Comparison of ENCODE assay signal across 17 cellular contexts in the genomic region with DNA sequence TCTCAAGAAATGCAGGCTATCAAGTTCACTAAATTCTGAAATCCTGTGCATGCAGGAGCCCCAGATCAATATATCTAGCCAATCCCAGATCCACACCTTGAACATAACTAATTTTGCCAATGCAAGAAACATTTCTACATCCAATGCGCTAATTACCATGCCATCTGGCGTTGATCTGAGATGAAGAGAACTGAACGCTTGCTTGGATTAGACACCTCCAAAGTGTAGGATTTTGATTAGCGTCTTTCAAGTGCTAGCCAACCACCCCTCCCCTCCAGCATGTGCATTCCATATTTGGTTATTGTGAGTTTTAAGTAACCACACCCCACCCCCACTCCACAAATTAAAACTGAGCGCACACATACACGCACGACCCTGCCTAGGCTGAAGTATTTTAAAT.
"Had no signal": no experiment of that assay in that cellular context is flagged by ENCODE, and none has a peak within 500 bp of the region (broad histone marks: within the 10 kb centered on the region; RNA-seq: fewer than 3 reads in every experiment).

No MANE protein-coding gene starts in this region.

- H3K4me3 Mint-ChIP-seq: naive thymus-derived CD8-positive, alpha-beta T cell; type B pancreatic cell had no signal

- H3K27me3 Mint-ChIP-seq: naive thymus-derived CD8-positive, alpha-beta T cell; type B pancreatic cell had no signal

- H3K9me3 ChIP-seq: heart right ventricle, right atrium auricular region, sigmoid colon, suprapubic skin, thyroid gland had no signal

- H3K36me3 ChIP-seq: heart right ventricle, right atrium auricular region, sigmoid colon, suprapubic skin, thyroid gland had no signal

- H3K27me3 ChIP-seq: dorsolateral prefrontal cortex, heart right ventricle, right atrium auricular region, sigmoid colon, suprapubic skin, thyroid gland had no signal

- H3K36me3 Mint-ChIP-seq: naive thymus-derived CD8-positive, alpha-beta T cell; type B pancreatic cell had no signal

- H3K27ac ChIP-seq: dorsolateral prefrontal cortex, heart right ventricle, right atrium auricular region, sigmoid colon, skin epidermis, suprapubic skin, thyroid gland had no signal

- DNase-seq: cortex of kidney; dorsolateral prefrontal cortex; effector CD8-positive, alpha-beta T cell; heart right ventricle; hypothalamus; islet precursor cell; mammary epithelial cell; mucosa of descending colon; naive thymus-derived CD8-positive, alpha-beta T cell; posterior cingulate gyrus; sigmoid colon; stimulated activated naive CD4-positive, alpha-beta T cell; thyroid gland had no signal

- H3K4me1 Mint-ChIP-seq: naive thymus-derived CD8-positive, alpha-beta T cell had no signal

- H3K4me3 ChIP-seq: dorsolateral prefrontal cortex, heart right ventricle, mucosa of descending colon, right atrium auricular region, sigmoid colon, skin epidermis, suprapubic skin, thyroid gland had no signal

- H3K4me1 ChIP-seq: heart right ventricle, right atrium auricular region, sigmoid colon, suprapubic skin, thyroid gland had no signal

- H3K27ac Mint-ChIP-seq: naive thymus-derived CD8-positive, alpha-beta T cell; type B pancreatic cell had no signal
